1 cellular context compared by ENCODE assay signal in the genomic region with DNA sequence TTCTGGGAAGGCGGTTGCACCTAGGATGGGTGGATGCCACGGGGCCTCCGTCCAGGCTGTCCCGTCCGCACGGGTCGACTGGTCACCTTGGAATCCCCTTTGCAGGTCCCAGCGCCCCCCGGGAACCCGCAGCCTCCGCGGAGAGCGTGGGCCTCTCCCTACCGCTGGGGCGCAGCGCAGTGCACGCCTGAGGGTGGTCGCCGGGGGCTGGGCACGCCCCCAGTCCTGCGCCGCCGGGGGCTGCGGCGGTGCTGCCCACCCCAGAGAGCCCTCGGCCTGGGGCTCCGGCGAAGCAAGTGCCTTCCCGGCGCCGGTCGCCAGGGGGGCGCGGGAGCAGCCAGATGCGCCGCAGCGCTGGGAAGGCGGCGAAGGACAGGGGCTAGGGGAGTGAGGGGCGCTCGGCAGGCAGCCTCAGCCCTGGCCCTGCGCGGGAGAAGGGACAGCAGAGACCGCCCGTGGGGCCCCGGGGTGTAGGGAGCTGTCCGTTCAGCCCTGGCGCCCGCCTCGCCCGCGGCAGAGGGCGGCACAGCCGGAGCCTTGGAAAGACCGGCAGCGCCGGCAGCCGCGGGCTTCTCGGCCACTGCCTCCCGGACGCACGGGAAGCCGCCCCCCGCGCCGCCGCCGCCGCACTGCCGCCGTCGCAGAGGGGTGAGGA.
TF ChIP-seq lines count a peak whose summit lies in the region.

No MANE protein-coding gene starts in this region.

TF ChIP-seq in IMR-90, 13 proteins besides CTCF, POLR2A, EP300 and RAD21 (continued from another document):
- TF ChIP-seq MAFK (IDR thresholded peaks at IDR 0.05; ENCODE audit: low read depth, low read length) (no peak), CHD1 (IDR thresholded peaks at IDR 0.05; ENCODE audit: low read depth, low read length) (no peak), SMC3 (IDR thresholded peaks at IDR 0.05; ENCODE audit: low read depth, low read length) (no peak), BHLHE40 (IDR thresholded peaks at IDR 0.05; ENCODE audit: low read depth, low read length) (no peak), FOS (IDR thresholded peaks at IDR 0.05; ENCODE audit: low read depth, low read length) (no peak), RFX5 (IDR thresholded peaks at IDR 0.05; ENCODE audit: low read depth, low read length) (no peak), RCOR1 (IDR thresholded peaks at IDR 0.05; ENCODE audit: insufficient replicate concordance, low read length) (no peak), CEBPB (IDR thresholded peaks at IDR 0.05; ENCODE audit: low read depth, low read length) (no peak), MAZ (IDR thresholded peaks at IDR 0.05; ENCODE audit: borderline replicate concordance, low read depth, low read length) (no peak)
- TF ChIP-seq, protein P1, sequence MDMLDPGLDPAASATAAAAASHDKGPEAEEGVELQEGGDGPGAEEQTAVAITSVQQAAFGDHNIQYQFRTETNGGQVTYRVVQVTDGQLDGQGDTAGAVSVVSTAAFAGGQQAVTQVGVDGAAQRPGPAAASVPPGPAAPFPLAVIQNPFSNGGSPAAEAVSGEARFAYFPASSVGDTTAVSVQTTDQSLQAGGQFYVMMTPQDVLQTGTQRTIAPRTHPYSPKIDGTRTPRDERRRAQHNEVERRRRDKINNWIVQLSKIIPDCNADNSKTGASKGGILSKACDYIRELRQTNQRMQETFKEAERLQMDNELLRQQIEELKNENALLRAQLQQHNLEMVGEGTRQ (IDR thresholded peaks at IDR 0.05; ENCODE audit: low read depth, low read length), result no peak
- TF ChIP-seq, protein P2, sequence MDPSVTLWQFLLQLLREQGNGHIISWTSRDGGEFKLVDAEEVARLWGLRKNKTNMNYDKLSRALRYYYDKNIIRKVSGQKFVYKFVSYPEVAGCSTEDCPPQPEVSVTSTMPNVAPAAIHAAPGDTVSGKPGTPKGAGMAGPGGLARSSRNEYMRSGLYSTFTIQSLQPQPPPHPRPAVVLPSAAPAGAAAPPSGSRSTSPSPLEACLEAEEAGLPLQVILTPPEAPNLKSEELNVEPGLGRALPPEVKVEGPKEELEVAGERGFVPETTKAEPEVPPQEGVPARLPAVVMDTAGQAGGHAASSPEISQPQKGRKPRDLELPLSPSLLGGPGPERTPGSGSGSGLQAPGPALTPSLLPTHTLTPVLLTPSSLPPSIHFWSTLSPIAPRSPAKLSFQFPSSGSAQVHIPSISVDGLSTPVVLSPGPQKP (IDR thresholded peaks at IDR 0.05; ENCODE audit: borderline replicate concordance, low read depth, low read length), result no peak
